ENCODE assay signal across 8 cellular contexts in the genomic region with DNA sequence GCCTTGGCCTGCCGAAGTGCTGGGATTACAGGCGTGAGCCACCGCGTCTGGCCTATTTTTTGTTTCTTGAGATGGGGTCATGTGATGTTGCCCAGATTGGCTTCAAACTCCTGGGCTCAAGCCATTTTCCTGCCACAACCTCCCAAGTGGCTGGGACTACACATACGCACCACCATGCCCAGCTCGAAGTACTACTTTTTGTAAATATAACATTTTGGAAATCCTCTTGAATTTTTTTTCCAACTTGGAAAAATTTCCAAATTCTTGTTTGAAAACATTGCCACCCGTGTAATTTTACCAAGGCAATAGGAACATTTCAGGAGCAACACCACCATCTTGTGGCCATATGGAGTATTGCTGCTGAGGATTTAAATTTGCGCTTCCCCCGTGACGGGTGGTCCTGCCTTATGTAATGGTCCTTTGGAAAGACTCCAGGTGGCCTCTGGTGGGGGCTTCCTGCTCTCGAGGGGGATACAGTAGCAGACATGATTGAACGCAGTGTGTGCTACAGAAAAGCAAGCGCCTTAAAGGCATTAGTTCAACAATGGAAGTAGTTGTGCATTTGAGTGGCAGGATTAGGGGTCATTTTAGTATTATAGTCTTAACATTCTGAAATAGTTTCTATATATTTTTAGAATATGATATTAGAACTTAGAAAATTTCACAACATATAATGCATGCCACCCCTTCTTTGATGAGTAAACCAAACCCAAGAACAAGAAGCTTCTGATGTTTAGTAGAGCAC. TPM values are rescaled to one million over a fixed set of nuclear protein-coding genes. Genes with fewer than 3 reads are reported as not detected.
DNase-seq lines count a peak whose midpoint lies in the region; ATAC-seq and TF ChIP-seq lines count a peak whose summit lies in the region.

No MANE protein-coding gene starts in this region.

- peaks cover 5% of the 10 kb centered on the region for H3K4me1 Mint-ChIP-seq in CD8-positive, alpha-beta T cell (ENCODE audit: low read depth)

- H3K4me3 Mint-ChIP-seq in CD8-positive, alpha-beta T cell = no peak overlapping the region

- intact Hi-C loops in CD8-positive, alpha-beta T cell (cut with DNase I, micrococcal nuclease) = loop anchor here (1.0 to 2.0 kb wide), 4 partner anchors 15 to 81 kb away; no protein-coding TSS in a partner anchor
- intact Hi-C loops in ovary (cut with DNase I) (loop anchor here in 3 of 4 donors (2.0 to 5.0 kb wide), 3 partner anchors 42 to 47 kb away; no protein-coding TSS in a partner anchor), aorta (cut with DNase I) (loop anchor here (2.0 kb wide), 1 partner anchor 45 kb away; no protein-coding TSS in a partner anchor)

- CTCF ChIA-PET in CD8-positive, alpha-beta T cell (lab: Charles Lee) = interaction anchor here (0.7 to 3.6 kb wide), 21 partner anchors 7 to 146 kb away, joined by 3 to 55 read pairs (median 4); a partner anchor contains a TSS

- H3K27ac ChIP-seq in CD8-positive, alpha-beta T cell (ENCODE audit: low read depth, low read length) = no peak overlapping the region
- peak overlapping the region; percentile 76 for H3K27ac ChIP-seq in RWPE2 (ENCODE audit: poor library complexity, severe bottlenecking)
- peak overlapping the region in 1 of 2 donors; percentile 61 for H3K27ac ChIP-seq in ovary
- H3K27ac ChIP-seq in aorta (ENCODE audit: low read depth in 1 of 2, low read length in 2 of 2) = peak overlapping the region in 1 of 2 donors; percentile 74

- POLR2A ChIA-PET in CD8-positive, alpha-beta T cell (lab: Charles Lee) = interaction anchor here (1.1 to 1.6 kb wide), 2 partner anchors 7 to 136 kb away, joined by 3 to 4 read pairs; no protein-coding TSS in a partner anchor

- H3K27ac Mint-ChIP-seq in CD8-positive, alpha-beta T cell = no peak overlapping the region

- TF ChIP-seq CTCF in CD8-positive, alpha-beta T cell (IDR thresholded peaks at IDR 0.05) = peak; percentile 96
- TF ChIP-seq CTCF in RWPE2 (IDR thresholded peaks at IDR 0.05; ENCODE audit: poor library complexity, severe bottlenecking) (peak; percentile 90), foreskin fibroblast (IDR thresholded peaks at IDR 0.05; ENCODE audit: low read depth, low read length) (peak; percentile 77), ovary (IDR thresholded peaks at IDR 0.05) (peak; percentile 90 to 96 (median 90))

- H3K9me3 Mint-ChIP-seq in CD8-positive, alpha-beta T cell = no peaks in the 10 kb centered on the region

- no peaks in the 10 kb centered on the region for H3K27me3 ChIP-seq in CD8-positive, alpha-beta T cell (ENCODE audit: insufficient read depth, low read length)
- no peaks in the 10 kb centered on the region for H3K27me3 ChIP-seq in RWPE2 (ENCODE audit: insufficient read depth, poor library complexity, severe bottlenecking)
- H3K27me3 ChIP-seq in ovary = no peaks in the 10 kb centered on the region
- H3K27me3 ChIP-seq in aorta (ENCODE audit: control insufficient read depth in 1 of 2, insufficient read depth in 2 of 2, low read length in 1 of 2) = no peaks in the 10 kb centered on the region

- no peaks in the 10 kb centered on the region for H3K27me3 Mint-ChIP-seq in CD8-positive, alpha-beta T cell (ENCODE audit: low read depth)

- H3K4me1 ChIP-seq in CD8-positive, alpha-beta T cell (ENCODE audit: insufficient read depth, low read length) = no peaks in the 10 kb centered on the region
- H3K4me1 ChIP-seq in RWPE2 (ENCODE audit: insufficient read depth, poor library complexity, severe bottlenecking) = peaks cover 21% of the 10 kb centered on the region
- peaks cover 2% of the 10 kb centered on the region for H3K4me1 ChIP-seq in ovary (ENCODE audit: insufficient read depth)
- H3K4me1 ChIP-seq in aorta (ENCODE audit: control insufficient read depth in 1 of 2, insufficient read depth in 2 of 2, low read length in 2 of 2) = peaks cover 0 to 2% of the 10 kb centered on the region in 2 donors

- no peaks in the 10 kb centered on the region for H3K36me3 ChIP-seq in CD8-positive, alpha-beta T cell (ENCODE audit: insufficient read depth, low read length)
- H3K36me3 ChIP-seq in RWPE2 (ENCODE audit: low read depth) (peaks cover 65% of the 10 kb centered on the region), ovary (no peaks in the 10 kb centered on the region), aorta (ENCODE audit: control insufficient read depth in 1 of 2, insufficient read depth in 2 of 2, low read length in 1 of 2) (peaks cover 0 to 2% of the 10 kb centered on the region in 2 donors)

- peak; percentile 38 to 79 (median 62) for DNase-seq in CD8-positive, alpha-beta T cell
- peak; percentile 35 for DNase-seq in HS-5 (ENCODE audit: low read depth)
- no peak for DNase-seq in RWPE2 (ENCODE audit: low spot score)
- DNase-seq in activated effector memory CD4-positive, alpha-beta T cell treated with anti-CD3 and anti-CD28 coated beads, Interleukin-2, amount 50 U/mL, for 16 hours = peak; percentile 81
- peak in 1 of 2 donors; percentile 81 for DNase-seq in foreskin fibroblast
- DNase-seq in ovary = peak; percentile 55 to 81 (median 69)
- peak in 1 of 2 donors; percentile 70 for DNase-seq in aorta
- DNase-seq in NCI-H526 treated with DMSO at 0.1 percent for 48 hours (lab: John Stamatoyannopoulos, UW) = no peak

- ATAC-seq in CD8-positive, alpha-beta T cell = peak; percentile 86
- ATAC-seq in RWPE2 (ENCODE audit: low read depth) = no peak
- peak; percentile 91 for ATAC-seq in aorta (ENCODE audit: low FRiP score)

- no peaks in the 10 kb centered on the region for H3K9me3 ChIP-seq in CD8-positive, alpha-beta T cell (ENCODE audit: low read length)
- H3K9me3 ChIP-seq in RWPE2 (ENCODE audit: severe bottlenecking) (no peaks in the 10 kb centered on the region), ovary (no peaks in the 10 kb centered on the region), aorta (ENCODE audit: control insufficient read depth, low read length) (no peaks in the 10 kb centered on the region)

- peaks cover 42% of the 10 kb centered on the region for H3K36me3 Mint-ChIP-seq in CD8-positive, alpha-beta T cell

- WGBS in ovary, 3 donors = 3 to 6% (median 5%) methylated on average over 13 of the region's 13 CpGs
- 7 to 8% methylated on average over 13 of the region's 13 CpGs for WGBS in aorta, 2 donors

- TF ChIP-seq POLR2A in ovary (IDR thresholded peaks at IDR 0.05) = no peak

- no peak overlapping the region for H3K4me3 ChIP-seq in CD8-positive, alpha-beta T cell (ENCODE audit: low read depth, low read length)
- H3K4me3 ChIP-seq in RWPE2 (ENCODE audit: severe bottlenecking) (no peak overlapping the region), foreskin fibroblast (ENCODE audit: low read depth in 1 of 2, low read length in 2 of 2) (no peak overlapping the region), ovary (no peak overlapping the region), aorta (ENCODE audit: low read length in 2 of 2) (no peak overlapping the region)

- TF ChIP-seq EP300 in ovary (IDR thresholded peaks at IDR 0.05) = no peak

RNA-seq across cellular contexts. Expression of a gene that starts 8.0 kb away (rescaled TPM):
- total RNA-seq in CD8-positive, alpha-beta T cell = 10 to 100 TPM; 89.1 to 92.6 TPM
- total RNA-seq in ovary (10 to 100 TPM; 31.4 to 66.9 (median 55.3) TPM), aorta (10 to 100 TPM; 40.6 to 72.4 TPM)
- polyA plus RNA-seq in ovary (10 to 100 TPM in 1 of 2 donors, 1 to 10 TPM in 1; 2.2 to 37.2 TPM), aorta (100 to 1,000 TPM in 1 of 2 donors, 10 to 100 TPM in 1; 24.2 to 103 TPM)

RNA-seq across cellular contexts. Expression of a gene that starts 36.7 kb away (rescaled TPM):
- total RNA-seq in CD8-positive, alpha-beta T cell = 10 to 100 TPM in 1 of 2 experiments, 1 to 10 TPM in 1; 9.3 to 10.9 TPM
- 10 to 100 TPM; 24.7 to 46.0 (median 30.6) TPM for total RNA-seq in ovary
- 10 to 100 TPM in 1 of 2 donors, 1 to 10 TPM in 1; 3.0 to 50.9 TPM for polyA plus RNA-seq in ovary
- total RNA-seq in aorta = 10 to 100 TPM; 11.5 to 14.6 TPM
- polyA plus RNA-seq in aorta = 10 to 100 TPM; 18.8 to 32.6 TPM

RNA-seq across cellular contexts. Expression of a gene that starts 44.4 kb away (rescaled TPM):
- not detected for total RNA-seq in CD8-positive, alpha-beta T cell
- total RNA-seq in ovary (under 1 TPM in 4 of 7 donors, not detected in 3; 0.18 to 0.57 (median 0.23) TPM), aorta (not detected)
- polyA plus RNA-seq in ovary (not detected), aorta (not detected)

RNA-seq across cellular contexts. Expression of a gene that starts 49.5 kb away (rescaled TPM):
- under 1 TPM; 0.14 to 0.22 TPM for total RNA-seq in CD8-positive, alpha-beta T cell
- total RNA-seq in ovary (1 to 10 TPM in 4 of 7 donors, under 1 TPM in 3; 0.30 to 5.7 (median 2.4) TPM), aorta (1 to 10 TPM; 4.0 to 5.7 TPM)
- polyA plus RNA-seq in ovary (1 to 10 TPM; 1.4 to 1.5 TPM), aorta (1 to 10 TPM; 1.5 to 2.6 TPM)

Comparison
In these comparisons a context has a peak if more than half of its experiments do, and no peak if none do; other contexts are left out.
1. DNase-seq: peak in CD8-positive, alpha-beta T cell (7 of 7), HS-5 (single experiment), activated effector memory CD4-positive, alpha-beta T cell treated with anti-CD3 and anti-CD28 coated beads, Interleukin-2, amount 50 U/mL, for 16 hours (single experiment) and ovary (5 of 5); none in RWPE2 (single experiment) and NCI-H526 treated with DMSO at 0.1 percent for 48 hours (single experiment).
2. Peak in every context shown above with its lines, with median percentiles within 50 percentile points of each other: CTCF ChIP-seq.